In genomic region chr6:129335792-129336191, GRCh38 we compare ENCODE assay signal across 23 cellular contexts.
DNase-seq lines count a peak whose midpoint lies in the region; ATAC-seq and TF ChIP-seq lines count a peak whose summit lies in the region.
"Had no signal": no experiment of that assay in that cellular context is flagged by ENCODE, and none has a peak within 500 bp of the region (broad histone marks: within the 10 kb centered on the region; RNA-seq: fewer than 3 reads in every experiment).

No MANE protein-coding gene starts in this region.

- POLR2A ChIA-PET in HEK293 (lab: Yijun Ruan, JAX) (no interaction called here), Panc1 (lab: Charles Lee) (interaction anchor here (0.6 kb wide), 1 partner anchor 80 kb away, joined by 6 read pairs; no protein-coding TSS in a partner anchor)

- no peak for DNase-seq in Panc1 (ENCODE audit: low read depth, low spot score)
- no peak for DNase-seq in brain microvascular endothelial cell
- no peak for DNase-seq in effector memory CD8-positive, alpha-beta T cell
- no peak for DNase-seq in SW480 (ENCODE audit: low spot score)
- DNase-seq: 8988T; ACHN; BE2C; C1 segment of cervical spinal cord; CD4-positive, alpha-beta memory T cell; CD4-positive, CD25-positive, alpha-beta regulatory T cell; CD8-positive, alpha-beta memory T cell; COR-L47; DMS 273 treated with DMSO at 0.1 percent for 48 hours; DMS153; DMS53; DMS79; DND-41; EL; GDM1 had no signal

- peaks cover 0 to 19% of the 10 kb centered on the region in 2 donors for H3K27me3 Mint-ChIP-seq in effector memory CD8-positive, alpha-beta T cell

- H3K9me3 Mint-ChIP-seq in effector memory CD8-positive, alpha-beta T cell, result no peaks in the 10 kb centered on the region
- H3K9me3 Mint-ChIP-seq: CD8-positive, alpha-beta memory T cell had no signal

- H3K27ac ChIP-seq in HEK293 (ENCODE audit: extremely low read depth, low read depth, low read length) (no peak overlapping the region; the same call in 1 of the 2 replicates), Panc1 (ENCODE audit: low read length) (peak overlapping the region; percentile 71; the same call in 1 of the 2 replicates), brain microvascular endothelial cell (no peak overlapping the region)
- H3K27ac ChIP-seq: BLaER1 had no signal

- TF ChIP-seq CTCF in HEK293 (tag by site-specific recombination; IDR thresholded peaks at IDR 0.05) (no peak), Panc1 (IDR thresholded peaks at IDR 0.05) (no peak), brain microvascular endothelial cell (IDR thresholded peaks at IDR 0.05; ENCODE audit: low read depth, low read length, missing control alignments) (no peak)

- no peak overlapping the region for H3K4me3 Mint-ChIP-seq in effector memory CD8-positive, alpha-beta T cell
- H3K4me3 Mint-ChIP-seq: CD14-positive monocyte; CD4-positive, alpha-beta memory T cell; CD4-positive, CD25-positive, alpha-beta regulatory T cell; CD8-positive, alpha-beta memory T cell had no signal

- H3K27me3 ChIP-seq in Panc1 (ENCODE audit: control insufficient read depth, insufficient read depth, low read length) (no peaks in the 10 kb centered on the region), brain microvascular endothelial cell (replicated peaks) (no peaks in the 10 kb centered on the region)
- H3K27me3 ChIP-seq: BE2C, BLaER1 had no signal

- peaks cover 4% of the 10 kb centered on the region for H3K4me1 ChIP-seq in HEK293 (ENCODE audit: control insufficient read depth, insufficient read depth, low read length)
- H3K4me1 ChIP-seq in Panc1 (ENCODE audit: control insufficient read depth, insufficient read depth, low read length), result peaks cover 3% of the 10 kb centered on the region; the same call in 1 of the 2 replicates
- H3K4me1 ChIP-seq: BE2C, BLaER1 had no signal

- no peaks in the 10 kb centered on the region for H3K36me3 Mint-ChIP-seq in effector memory CD8-positive, alpha-beta T cell (ENCODE audit: insufficient read depth)
- H3K36me3 Mint-ChIP-seq: CD14-positive monocyte; CD4-positive, CD25-positive, alpha-beta regulatory T cell had no signal

- no peak overlapping the region for H3K27ac Mint-ChIP-seq in effector memory CD8-positive, alpha-beta T cell
- H3K27ac Mint-ChIP-seq: CD14-positive monocyte; CD4-positive, alpha-beta memory T cell; CD4-positive, CD25-positive, alpha-beta regulatory T cell had no signal

- no TSS peak for BruUV-seq in Panc1 (replicated peaks; lab: Mats Ljungman, UMichigan)

- no peaks in the 10 kb centered on the region for H3K9me3 ChIP-seq in HEK293 (ENCODE audit: control insufficient read depth, insufficient read depth, low read depth, low read length)
- no peaks in the 10 kb centered on the region for H3K9me3 ChIP-seq in Panc1 (ENCODE audit: control insufficient read depth, insufficient read depth, low read depth, low read length)
- H3K9me3 ChIP-seq: BE2C, BLaER1 had no signal

- no peaks in the 10 kb centered on the region for H3K4me1 Mint-ChIP-seq in effector memory CD8-positive, alpha-beta T cell (ENCODE audit: low read depth in 2 of 2)
- H3K4me1 Mint-ChIP-seq: CD14-positive monocyte; CD4-positive, alpha-beta memory T cell; CD4-positive, CD25-positive, alpha-beta regulatory T cell; CD8-positive, alpha-beta memory T cell had no signal

- H3K36me3 ChIP-seq in HEK293 (ENCODE audit: control insufficient read depth in 2 of 2, insufficient read depth in 1 of 2, low read length in 2 of 2) (no peaks in the 10 kb centered on the region), Panc1 (ENCODE audit: control insufficient read depth, insufficient read depth, low read length) (no peaks in the 10 kb centered on the region), brain microvascular endothelial cell (replicated peaks) (no peaks in the 10 kb centered on the region)
- H3K36me3 ChIP-seq: BE2C, BLaER1 had no signal

- CTCF ChIA-PET in HEK293 (lab: Yijun Ruan, JAX), result no interaction called here
- CTCF ChIA-PET in Panc1 (lab: Charles Lee), result no interaction called here

- H3K4me3 ChIP-seq in HEK293 (ENCODE audit: low read depth, low read length) (no peak overlapping the region), Panc1 (ENCODE audit: low read depth in 2 of 2, low read length in 2 of 2) (no peak overlapping the region), brain microvascular endothelial cell (ENCODE audit: low read depth, low read length) (no peak overlapping the region)
- H3K4me3 ChIP-seq: BLaER1, GM12878 had no signal

- in situ Hi-C loops in Panc1 (cut with HindIII; ENCODE audit: low pct_unique_long_range_greater_than_20kb, low sequenced_read_pairs) (no loop called here), brain microvascular endothelial cell (cut with HindIII; ENCODE audit: low pct_ligation_motif_present, low sequenced_read_pairs) (no loop called here)

- no peak for ATAC-seq in Panc1
- ATAC-seq in effector memory CD8-positive, alpha-beta T cell (replicated peaks), result no peak
- ATAC-seq: GM12878 had no signal

- intact Hi-C loops in Panc1 (cut with micrococcal nuclease; ENCODE audit: unreplicated experiment), result no loop called here

TF ChIP-seq in HEK293, 187 proteins besides CTCF, POLR2A, EP300 and RAD21 (continues in another document):
- TF ChIP-seq HIC1 (tag by site-specific recombination; IDR thresholded peaks at IDR 0.05) (no peak), ZNF473 (tag by site-specific recombination; IDR thresholded peaks at IDR 0.05) (no peak), PRDM1 (tag by site-specific recombination; IDR thresholded peaks at IDR 0.05) (no peak), ZNF155 (tag by site-specific recombination; IDR thresholded peaks at IDR 0.05) (no peak), ZNF510 (tag by site-specific recombination; IDR thresholded peaks at IDR 0.05; ENCODE audit: insufficient replicate concordance) (no peak), ZNF610 (tag by site-specific recombination; IDR thresholded peaks at IDR 0.05; ENCODE audit: borderline replicate concordance) (0 out of 2 replicates have a peak, but pooled peaks have one; percentile 29), PATZ1 (tag by site-specific recombination; IDR thresholded peaks at IDR 0.05) (no peak), ZNF280D (tag by site-specific recombination; IDR thresholded peaks at IDR 0.05) (no peak), RBAK (tag by site-specific recombination; IDR thresholded peaks at IDR 0.05) (no peak), KLF7 (tag by site-specific recombination; IDR thresholded peaks at IDR 0.05; ENCODE audit: borderline replicate concordance) (no peak), ZNF48 (tag by site-specific recombination; IDR thresholded peaks at IDR 0.05) (no peak), BCL11A (tag by site-specific recombination; IDR thresholded peaks at IDR 0.05; ENCODE audit: low read depth) (no peak), ZNF521 (tag by site-specific recombination; IDR thresholded peaks at IDR 0.05) (no peak), ZNF354C (tag by site-specific recombination; IDR thresholded peaks at IDR 0.05; ENCODE audit: borderline replicate concordance, low read depth) (no peak)
